ENCODE assay signal across 1 cellular context in the genomic region with DNA sequence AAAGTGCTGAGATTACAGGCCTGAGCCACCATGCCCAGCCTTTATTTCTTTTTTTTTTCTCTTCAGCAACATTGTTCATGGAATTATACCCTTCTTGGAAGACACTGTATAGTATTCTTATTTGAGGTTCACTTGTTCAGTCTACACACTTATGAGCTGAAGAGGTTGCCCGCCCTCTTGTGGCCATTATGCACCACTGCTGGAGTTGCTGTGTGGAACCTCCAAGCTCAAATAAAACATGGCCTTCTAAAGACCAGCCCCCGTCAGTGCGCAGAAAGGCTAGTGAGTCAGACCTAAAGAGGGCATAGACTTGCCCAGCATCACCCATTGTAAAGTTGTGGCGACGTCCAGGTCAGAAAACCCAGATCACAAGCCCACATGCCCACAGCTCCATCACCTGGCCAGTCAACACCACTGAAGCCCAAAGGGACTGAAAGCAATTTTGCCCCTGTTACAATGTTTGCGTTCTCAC.
TF ChIP-seq lines count a peak whose summit lies in the region.

No MANE protein-coding gene starts in this region.

TF ChIP-seq in HEK293, 187 proteins besides CTCF, POLR2A, EP300 and RAD21 (continued from another document):
- no peak for TF ChIP-seq GLIS2 (tag by site-specific recombination; IDR thresholded peaks at IDR 0.05)
- no peak for TF ChIP-seq ZXDB (tag by site-specific recombination; IDR thresholded peaks at IDR 0.05)
- TF ChIP-seq, protein P1, sequence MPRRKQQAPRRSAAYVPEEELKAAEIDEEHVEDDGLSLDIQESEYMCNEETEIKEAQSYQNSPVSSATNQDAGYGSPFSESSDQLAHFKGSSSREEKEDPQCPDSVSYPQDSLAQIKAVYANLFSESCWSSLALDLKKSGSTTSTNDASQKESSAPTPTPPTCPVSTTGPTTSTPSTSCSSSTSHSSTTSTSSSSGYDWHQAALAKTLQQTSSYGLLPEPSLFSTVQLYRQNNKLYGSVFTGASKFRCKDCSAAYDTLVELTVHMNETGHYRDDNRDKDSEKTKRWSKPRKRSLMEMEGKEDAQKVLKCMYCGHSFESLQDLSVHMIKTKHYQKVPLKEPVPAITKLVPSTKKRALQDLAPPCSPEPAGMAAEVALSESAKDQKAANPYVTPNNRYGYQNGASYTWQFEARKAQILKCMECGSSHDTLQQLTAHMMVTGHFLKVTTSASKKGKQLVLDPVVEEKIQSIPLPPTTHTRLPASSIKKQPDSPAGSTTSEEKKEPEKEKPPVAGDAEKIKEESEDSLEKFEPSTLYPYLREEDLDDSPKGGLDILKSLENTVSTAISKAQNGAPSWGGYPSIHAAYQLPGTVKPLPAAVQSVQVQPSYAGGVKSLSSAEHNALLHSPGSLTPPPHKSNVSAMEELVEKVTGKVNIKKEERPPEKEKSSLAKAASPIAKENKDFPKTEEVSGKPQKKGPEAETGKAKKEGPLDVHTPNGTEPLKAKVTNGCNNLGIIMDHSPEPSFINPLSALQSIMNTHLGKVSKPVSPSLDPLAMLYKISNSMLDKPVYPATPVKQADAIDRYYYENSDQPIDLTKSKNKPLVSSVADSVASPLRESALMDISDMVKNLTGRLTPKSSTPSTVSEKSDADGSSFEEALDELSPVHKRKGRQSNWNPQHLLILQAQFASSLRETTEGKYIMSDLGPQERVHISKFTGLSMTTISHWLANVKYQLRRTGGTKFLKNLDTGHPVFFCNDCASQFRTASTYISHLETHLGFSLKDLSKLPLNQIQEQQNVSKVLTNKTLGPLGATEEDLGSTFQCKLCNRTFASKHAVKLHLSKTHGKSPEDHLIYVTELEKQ (tag by site-specific recombination; IDR thresholded peaks at IDR 0.05; ENCODE audit: borderline replicate concordance) = no peak
- no peak for TF ChIP-seq KLF7 (tag by site-specific recombination; IDR thresholded peaks at IDR 0.05; ENCODE audit: borderline replicate concordance)
- TF ChIP-seq, protein P2, sequence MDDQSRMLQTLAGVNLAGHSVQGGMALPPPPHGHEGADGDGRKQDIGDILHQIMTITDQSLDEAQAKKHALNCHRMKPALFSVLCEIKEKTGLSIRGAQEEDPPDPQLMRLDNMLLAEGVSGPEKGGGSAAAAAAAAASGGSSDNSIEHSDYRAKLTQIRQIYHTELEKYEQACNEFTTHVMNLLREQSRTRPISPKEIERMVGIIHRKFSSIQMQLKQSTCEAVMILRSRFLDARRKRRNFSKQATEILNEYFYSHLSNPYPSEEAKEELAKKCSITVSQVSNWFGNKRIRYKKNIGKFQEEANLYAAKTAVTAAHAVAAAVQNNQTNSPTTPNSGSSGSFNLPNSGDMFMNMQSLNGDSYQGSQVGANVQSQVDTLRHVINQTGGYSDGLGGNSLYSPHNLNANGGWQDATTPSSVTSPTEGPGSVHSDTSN (CRISPR knock-in tag; IDR thresholded peaks at IDR 0.05) = no peak
- TF ChIP-seq ZNF837 (tag by site-specific recombination; IDR thresholded peaks at IDR 0.05) = no peak
- peak; percentile 69 for TF ChIP-seq ZBTB8A (tag by site-specific recombination; IDR thresholded peaks at IDR 0.05)
- TF ChIP-seq, protein P3, sequence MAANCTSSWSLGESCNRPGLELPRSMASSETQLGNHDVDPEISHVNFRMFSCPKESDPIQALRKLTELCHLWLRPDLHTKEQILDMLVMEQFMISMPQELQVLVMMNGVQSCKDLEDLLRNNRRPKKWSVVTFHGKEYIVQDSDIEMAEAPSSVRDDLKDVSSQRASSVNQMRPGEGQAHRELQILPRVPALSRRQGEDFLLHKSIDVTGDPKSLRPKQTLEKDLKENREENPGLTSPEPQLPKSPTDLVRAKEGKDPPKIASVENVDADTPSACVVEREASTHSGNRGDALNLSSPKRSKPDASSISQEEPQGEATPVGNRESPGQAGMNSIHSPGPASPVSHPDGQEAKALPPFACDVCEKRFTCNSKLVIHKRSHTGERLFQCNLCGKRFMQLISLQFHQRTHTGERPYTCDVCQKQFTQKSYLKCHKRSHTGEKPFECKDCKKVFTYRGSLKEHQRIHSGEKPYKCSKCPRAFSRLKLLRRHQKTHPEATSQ (tag by site-specific recombination; IDR thresholded peaks at IDR 0.05) = no peak
- TF ChIP-seq ZNF670 (tag by site-specific recombination; IDR thresholded peaks at IDR 0.05; ENCODE audit: low read depth) = no peak
- no peak for TF ChIP-seq ZNF266 (tag by site-specific recombination; IDR thresholded peaks at IDR 0.05; ENCODE audit: low read depth)
- TF ChIP-seq BCL11B (tag by site-specific recombination; IDR thresholded peaks at IDR 0.05; ENCODE audit: low read depth) = no peak
- TF ChIP-seq ZNF23 (tag by site-specific recombination; IDR thresholded peaks at IDR 0.05; ENCODE audit: borderline replicate concordance) = no peak
- TF ChIP-seq ZNF2 (tag by site-specific recombination; IDR thresholded peaks at IDR 0.05) = peak; percentile 97
- TF ChIP-seq, protein P4, sequence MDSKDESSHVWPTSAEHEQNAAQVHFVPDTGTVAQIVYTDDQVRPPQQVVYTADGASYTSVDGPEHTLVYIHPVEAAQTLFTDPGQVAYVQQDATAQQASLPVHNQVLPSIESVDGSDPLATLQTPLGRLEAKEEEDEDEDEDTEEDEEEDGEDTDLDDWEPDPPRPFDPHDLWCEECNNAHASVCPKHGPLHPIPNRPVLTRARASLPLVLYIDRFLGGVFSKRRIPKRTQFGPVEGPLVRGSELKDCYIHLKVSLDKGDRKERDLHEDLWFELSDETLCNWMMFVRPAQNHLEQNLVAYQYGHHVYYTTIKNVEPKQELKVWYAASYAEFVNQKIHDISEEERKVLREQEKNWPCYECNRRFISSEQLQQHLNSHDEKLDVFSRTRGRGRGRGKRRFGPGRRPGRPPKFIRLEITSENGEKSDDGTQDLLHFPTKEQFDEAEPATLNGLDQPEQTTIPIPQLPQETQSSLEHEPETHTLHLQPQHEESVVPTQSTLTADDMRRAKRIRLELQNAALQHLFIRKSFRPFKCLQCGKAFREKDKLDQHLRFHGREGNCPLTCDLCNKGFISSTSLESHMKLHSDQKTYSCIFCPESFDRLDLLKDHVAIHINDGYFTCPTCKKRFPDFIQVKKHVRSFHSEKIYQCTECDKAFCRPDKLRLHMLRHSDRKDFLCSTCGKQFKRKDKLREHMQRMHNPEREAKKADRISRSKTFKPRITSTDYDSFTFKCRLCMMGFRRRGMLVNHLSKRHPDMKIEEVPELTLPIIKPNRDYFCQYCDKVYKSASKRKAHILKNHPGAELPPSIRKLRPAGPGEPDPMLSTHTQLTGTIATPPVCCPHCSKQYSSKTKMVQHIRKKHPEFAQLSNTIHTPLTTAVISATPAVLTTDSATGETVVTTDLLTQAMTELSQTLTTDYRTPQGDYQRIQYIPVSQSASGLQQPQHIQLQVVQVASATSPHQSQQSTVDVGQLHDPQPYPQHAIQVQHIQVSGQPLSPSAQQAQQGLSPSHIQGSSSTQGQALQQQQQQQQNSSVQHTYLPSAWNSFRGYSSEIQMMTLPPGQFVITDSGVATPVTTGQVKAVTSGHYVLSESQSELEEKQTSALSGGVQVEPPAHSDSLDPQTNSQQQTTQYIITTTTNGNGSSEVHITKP (tag by site-specific recombination; IDR thresholded peaks at IDR 0.05) = 0 out of 2 replicates have a peak, but pooled peaks have one; percentile 11
- TF ChIP-seq ZNF677 (tag by site-specific recombination; IDR thresholded peaks at IDR 0.05) = no peak
- TF ChIP-seq SALL2 (tag by site-specific recombination; IDR thresholded peaks at IDR 0.05; ENCODE audit: borderline replicate concordance) = no peak
- TF ChIP-seq PRDM1 (tag by site-specific recombination; IDR thresholded peaks at IDR 0.05) = no peak
- no peak for TF ChIP-seq ZNF596 (tag by site-specific recombination; IDR thresholded peaks at IDR 0.05)
- no peak for TF ChIP-seq ZNF621 (tag by site-specific recombination; IDR thresholded peaks at IDR 0.05)
- TF ChIP-seq, protein P5, sequence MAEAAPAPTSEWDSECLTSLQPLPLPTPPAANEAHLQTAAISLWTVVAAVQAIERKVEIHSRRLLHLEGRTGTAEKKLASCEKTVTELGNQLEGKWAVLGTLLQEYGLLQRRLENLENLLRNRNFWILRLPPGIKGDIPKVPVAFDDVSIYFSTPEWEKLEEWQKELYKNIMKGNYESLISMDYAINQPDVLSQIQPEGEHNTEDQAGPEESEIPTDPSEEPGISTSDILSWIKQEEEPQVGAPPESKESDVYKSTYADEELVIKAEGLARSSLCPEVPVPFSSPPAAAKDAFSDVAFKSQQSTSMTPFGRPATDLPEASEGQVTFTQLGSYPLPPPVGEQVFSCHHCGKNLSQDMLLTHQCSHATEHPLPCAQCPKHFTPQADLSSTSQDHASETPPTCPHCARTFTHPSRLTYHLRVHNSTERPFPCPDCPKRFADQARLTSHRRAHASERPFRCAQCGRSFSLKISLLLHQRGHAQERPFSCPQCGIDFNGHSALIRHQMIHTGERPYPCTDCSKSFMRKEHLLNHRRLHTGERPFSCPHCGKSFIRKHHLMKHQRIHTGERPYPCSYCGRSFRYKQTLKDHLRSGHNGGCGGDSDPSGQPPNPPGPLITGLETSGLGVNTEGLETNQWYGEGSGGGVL (tag by site-specific recombination; IDR thresholded peaks at IDR 0.05) = no peak
- no peak for TF ChIP-seq ZNF701 (tag by site-specific recombination; IDR thresholded peaks at IDR 0.05)
- TF ChIP-seq TCF7L2 (IDR thresholded peaks at IDR 0.05; ENCODE audit: borderline replicate concordance, low read depth, low read length) = no peak
- TF ChIP-seq ZNF777 (tag by site-specific recombination; IDR thresholded peaks at IDR 0.05; ENCODE audit: borderline replicate concordance) = no peak
- TF ChIP-seq, protein P6, sequence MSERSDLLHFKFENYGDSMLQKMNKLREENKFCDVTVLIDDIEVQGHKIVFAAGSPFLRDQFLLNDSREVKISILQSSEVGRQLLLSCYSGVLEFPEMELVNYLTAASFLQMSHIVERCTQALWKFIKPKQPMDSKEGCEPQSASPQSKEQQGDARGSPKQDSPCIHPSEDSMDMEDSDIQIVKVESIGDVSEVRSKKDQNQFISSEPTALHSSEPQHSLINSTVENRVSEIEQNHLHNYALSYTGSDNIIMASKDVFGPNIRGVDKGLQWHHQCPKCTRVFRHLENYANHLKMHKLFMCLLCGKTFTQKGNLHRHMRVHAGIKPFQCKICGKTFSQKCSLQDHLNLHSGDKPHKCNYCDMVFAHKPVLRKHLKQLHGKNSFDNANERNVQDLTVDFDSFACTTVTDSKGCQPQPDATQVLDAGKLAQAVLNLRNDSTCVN (tag by site-specific recombination; optimal IDR thresholded peaks at IDR 0.05) = no peak
- TF ChIP-seq, protein P7, sequence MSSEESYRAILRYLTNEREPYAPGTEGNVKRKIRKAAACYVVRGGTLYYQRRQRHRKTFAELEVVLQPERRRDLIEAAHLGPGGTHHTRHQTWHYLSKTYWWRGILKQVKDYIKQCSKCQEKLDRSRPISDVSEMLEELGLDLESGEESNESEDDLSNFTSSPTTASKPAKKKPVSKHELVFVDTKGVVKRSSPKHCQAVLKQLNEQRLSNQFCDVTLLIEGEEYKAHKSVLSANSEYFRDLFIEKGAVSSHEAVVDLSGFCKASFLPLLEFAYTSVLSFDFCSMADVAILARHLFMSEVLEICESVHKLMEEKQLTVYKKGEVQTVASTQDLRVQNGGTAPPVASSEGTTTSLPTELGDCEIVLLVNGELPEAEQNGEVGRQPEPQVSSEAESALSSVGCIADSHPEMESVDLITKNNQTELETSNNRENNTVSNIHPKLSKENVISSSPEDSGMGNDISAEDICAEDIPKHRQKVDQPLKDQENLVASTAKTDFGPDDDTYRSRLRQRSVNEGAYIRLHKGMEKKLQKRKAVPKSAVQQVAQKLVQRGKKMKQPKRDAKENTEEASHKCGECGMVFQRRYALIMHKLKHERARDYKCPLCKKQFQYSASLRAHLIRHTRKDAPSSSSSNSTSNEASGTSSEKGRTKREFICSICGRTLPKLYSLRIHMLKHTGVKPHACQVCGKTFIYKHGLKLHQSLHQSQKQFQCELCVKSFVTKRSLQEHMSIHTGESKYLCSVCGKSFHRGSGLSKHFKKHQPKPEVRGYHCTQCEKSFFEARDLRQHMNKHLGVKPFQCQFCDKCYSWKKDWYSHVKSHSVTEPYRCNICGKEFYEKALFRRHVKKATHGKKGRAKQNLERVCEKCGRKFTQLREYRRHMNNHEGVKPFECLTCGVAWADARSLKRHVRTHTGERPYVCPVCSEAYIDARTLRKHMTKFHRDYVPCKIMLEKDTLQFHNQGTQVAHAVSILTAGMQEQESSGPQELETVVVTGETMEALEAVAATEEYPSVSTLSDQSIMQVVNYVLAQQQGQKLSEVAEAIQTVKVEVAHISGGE (tag by site-specific recombination; conservative IDR thresholded peaks at IDR 0.05; ENCODE audit: low read depth) = no peak
- TF ChIP-seq, protein P8, sequence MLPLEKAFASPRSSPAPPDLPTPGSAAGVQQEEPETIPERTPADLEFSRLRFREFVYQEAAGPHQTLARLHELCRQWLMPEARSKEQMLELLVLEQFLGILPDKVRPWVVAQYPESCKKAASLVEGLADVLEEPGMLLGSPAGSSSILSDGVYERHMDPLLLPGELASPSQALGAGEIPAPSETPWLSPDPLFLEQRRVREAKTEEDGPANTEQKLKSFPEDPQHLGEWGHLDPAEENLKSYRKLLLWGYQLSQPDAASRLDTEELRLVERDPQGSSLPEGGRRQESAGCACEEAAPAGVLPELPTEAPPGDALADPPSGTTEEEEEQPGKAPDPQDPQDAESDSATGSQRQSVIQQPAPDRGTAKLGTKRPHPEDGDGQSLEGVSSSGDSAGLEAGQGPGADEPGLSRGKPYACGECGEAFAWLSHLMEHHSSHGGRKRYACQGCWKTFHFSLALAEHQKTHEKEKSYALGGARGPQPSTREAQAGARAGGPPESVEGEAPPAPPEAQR (tag by site-specific recombination; IDR thresholded peaks at IDR 0.05) = no peak
- TF ChIP-seq SP7 (tag by site-specific recombination; IDR thresholded peaks at IDR 0.05) = 0 out of 2 replicates have a peak, but pooled peaks have one; percentile 30
- TF ChIP-seq EGR2 (tag by site-specific recombination; IDR thresholded peaks at IDR 0.05; ENCODE audit: low read depth) = no peak
- peak; percentile 71; the same call in 1 of the 2 replicates for TF ChIP-seq ZBTB20 (tag by site-specific recombination; IDR thresholded peaks at IDR 0.05)
- no peak for TF ChIP-seq ZNF221 (tag by site-specific recombination; IDR thresholded peaks at IDR 0.05; ENCODE audit: borderline replicate concordance)
